Comparison of ENCODE assay signal across 11 cellular contexts in the genomic region with DNA sequence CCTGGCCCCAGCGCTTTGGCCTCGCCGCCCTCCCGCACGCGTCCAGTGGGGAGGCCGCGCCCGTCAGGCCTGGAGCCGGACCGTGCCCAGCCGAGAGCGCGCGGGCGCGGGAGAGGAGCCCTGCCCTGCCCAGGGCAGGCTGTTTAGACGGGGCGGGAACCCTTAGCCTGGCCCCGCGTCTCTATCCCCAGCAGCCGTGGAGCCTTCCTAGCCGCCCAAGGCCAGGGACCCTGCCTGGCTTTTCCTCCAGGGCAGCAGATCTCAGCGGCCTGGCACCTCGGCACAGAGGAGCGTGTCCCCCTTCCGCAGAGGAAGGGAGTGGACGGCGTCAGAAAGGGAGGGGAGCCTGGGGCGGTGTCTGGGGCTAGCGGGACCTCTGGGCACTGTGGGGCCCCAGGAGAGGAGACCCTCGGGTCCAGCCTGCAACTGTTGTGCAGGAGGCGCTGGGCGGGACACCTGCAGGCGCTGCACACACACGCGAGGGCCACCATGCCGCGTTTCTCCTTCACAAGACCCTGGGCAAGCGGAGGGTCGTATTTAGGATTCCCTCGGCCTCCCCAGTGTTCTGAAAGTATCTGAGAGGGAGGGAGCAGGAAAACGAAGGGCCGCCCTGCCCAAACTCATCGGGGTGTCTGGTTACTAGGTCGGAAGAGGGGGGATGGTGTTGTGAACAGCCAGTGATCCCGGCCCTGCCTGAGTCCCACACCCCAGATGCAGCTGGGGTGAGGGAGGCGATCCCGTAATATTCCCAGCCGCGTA. TPM values are rescaled to one million over a fixed set of nuclear protein-coding genes. Genes with fewer than 3 reads are reported as not detected.
DNase-seq lines count a peak whose midpoint lies in the region; ATAC-seq and TF ChIP-seq lines count a peak whose summit lies in the region.
"Had no signal": no experiment of that assay in that cellular context is flagged by ENCODE, and none has a peak within 500 bp of the region (broad histone marks: within the 10 kb centered on the region; RNA-seq: fewer than 3 reads in every experiment).

No MANE protein-coding gene starts in this region.

- H3K27ac ChIP-seq in CD4-positive, CD25-positive, alpha-beta regulatory T cell (ENCODE audit: insufficient read depth, low read length, poor library complexity, severe bottlenecking) = no peak overlapping the region
- H3K27ac ChIP-seq in prostate gland (no peak overlapping the region), esophagus squamous epithelium (no peak overlapping the region)

- no peak overlapping the region for H3K27ac Mint-ChIP-seq in CD4-positive, CD25-positive, alpha-beta regulatory T cell
- H3K27ac Mint-ChIP-seq: T-helper 1 cell treated with Interleukin-12 subunit alpha and Interleukin-12 subunit beta and Interleukin-4 antibody, amounts not matched to agents 30 μg/mL and 1 μg/mL, for 36 hours had no signal

- ATAC-seq in CD4-positive, CD25-positive, alpha-beta regulatory T cell (ENCODE audit: low read depth in 2 of 2) = no peak
- ATAC-seq in left cardiac atrium (peak; percentile 10 to 25), sciatic nerve (no peak)

- intact Hi-C loops in left cardiac atrium (cut with DNase I) = no loop called here
- intact Hi-C loops in prostate gland (cut with DNase I) = loop anchor here (5.0 to 10.0 kb wide), 2 partner anchors 376 to 494 kb away; no protein-coding TSS in a partner anchor
- intact Hi-C loops in esophagus squamous epithelium (cut with DNase I) = no loop called here
- intact Hi-C loops in sciatic nerve (cut with DNase I) = no loop called here

- no peaks in the 10 kb centered on the region for H3K36me3 ChIP-seq in CD4-positive, CD25-positive, alpha-beta regulatory T cell (ENCODE audit: control insufficient read depth, insufficient read depth, low read length)
- H3K36me3 ChIP-seq in NT2/D1 (ENCODE audit: insufficient read depth, insufficient read length, low read length) (no peaks in the 10 kb centered on the region), prostate gland (no peaks in the 10 kb centered on the region), esophagus squamous epithelium (no peaks in the 10 kb centered on the region)

- no peak for DNase-seq in CD4-positive, CD25-positive, alpha-beta regulatory T cell
- no peak for DNase-seq in NT2/D1 (ENCODE audit: low read depth, low spot score)
- no peak for DNase-seq in left cardiac atrium
- no peak for DNase-seq in prostate gland (ENCODE audit: low spot score)
- no peak for DNase-seq in cerebellar cortex (ENCODE audit: low spot score)
- no peak for DNase-seq in esophagus squamous epithelium (lab: John Stamatoyannopoulos, UW)
- DNase-seq in hepatic stellate cell (ENCODE audit: low spot score) = no peak
- no peak for DNase-seq in sciatic nerve (ENCODE audit: low spot score)
- DNase-seq: GDM1, KG1 had no signal

- peaks cover 57% of the 10 kb centered on the region for H3K27me3 Mint-ChIP-seq in CD4-positive, CD25-positive, alpha-beta regulatory T cell

- H3K4me3 ChIP-seq in CD4-positive, CD25-positive, alpha-beta regulatory T cell (ENCODE audit: low read depth, low read length) = no peak overlapping the region
- H3K4me3 ChIP-seq in NT2/D1 (ENCODE audit: insufficient read length, low read depth) (peak overlapping the region; percentile 39), prostate gland (peak overlapping the region; percentile 12 to 28), esophagus squamous epithelium (peak overlapping the region in 2 of 4 donors; percentile 31 to 61)

- peaks cover 0 to 3% (median 0%) of the 10 kb centered on the region in 7 donors for H3K9me3 Mint-ChIP-seq in CD4-positive, CD25-positive, alpha-beta regulatory T cell
- H3K9me3 Mint-ChIP-seq: T-helper 1 cell treated with Interleukin-12 subunit alpha and Interleukin-12 subunit beta and Interleukin-4 antibody, amounts not matched to agents 30 μg/mL and 1 μg/mL, for 36 hours had no signal

- 11% methylated on average over 35 of the region's 51 CpGs for WGBS in prostate gland
- 23 to 30% methylated on average over 6 to 7 of the region's 51 CpGs for WGBS in esophagus squamous epithelium, 2 donors

- H3K36me3 Mint-ChIP-seq in CD4-positive, CD25-positive, alpha-beta regulatory T cell = no peaks in the 10 kb centered on the region

- H3K4me1 Mint-ChIP-seq in CD4-positive, CD25-positive, alpha-beta regulatory T cell = peaks cover 0 to 22% (median 8%) of the 10 kb centered on the region in 4 donors

- no peaks in the 10 kb centered on the region for H3K9me3 ChIP-seq in CD4-positive, CD25-positive, alpha-beta regulatory T cell (ENCODE audit: control insufficient read depth in 2 of 2, low read length in 2 of 2)
- H3K9me3 ChIP-seq in NT2/D1 (ENCODE audit: insufficient read depth, low read length) = no peaks in the 10 kb centered on the region
- no peaks in the 10 kb centered on the region for H3K9me3 ChIP-seq in prostate gland
- H3K9me3 ChIP-seq in esophagus squamous epithelium = no peaks in the 10 kb centered on the region

- TF ChIP-seq POLR2A in prostate gland (IDR thresholded peaks at IDR 0.05) = no peak
- TF ChIP-seq POLR2A in esophagus squamous epithelium (IDR thresholded peaks at IDR 0.05) = no peak

- peaks cover 12% of the 10 kb centered on the region for H3K27me3 ChIP-seq in CD4-positive, CD25-positive, alpha-beta regulatory T cell (ENCODE audit: control insufficient read depth, insufficient read depth, low read length)
- H3K27me3 ChIP-seq in NT2/D1 (ENCODE audit: insufficient read depth, insufficient read length) = peaks cover 94% of the 10 kb centered on the region
- H3K27me3 ChIP-seq in prostate gland (replicated peaks; ENCODE audit: insufficient read depth) = peaks cover 42% of the 10 kb centered on the region
- peaks cover 40 to 100% (median 46%) of the 10 kb centered on the region in 4 donors for H3K27me3 ChIP-seq in esophagus squamous epithelium

- peaks cover 44% of the 10 kb centered on the region for H3K4me1 ChIP-seq in CD4-positive, CD25-positive, alpha-beta regulatory T cell (ENCODE audit: control insufficient read depth, insufficient read depth, low read length, poor library complexity, severe bottlenecking)
- peaks cover 30% of the 10 kb centered on the region for H3K4me1 ChIP-seq in NT2/D1 (ENCODE audit: insufficient read depth, insufficient read length)
- H3K4me1 ChIP-seq in prostate gland (replicated peaks) = peaks cover 37% of the 10 kb centered on the region
- H3K4me1 ChIP-seq in esophagus squamous epithelium = peaks cover 27 to 53% (median 43%) of the 10 kb centered on the region in 3 donors

- peak overlapping the region; percentile 67 for H3K9ac ChIP-seq in NT2/D1 (ENCODE audit: insufficient read length, low read depth)

- H3K4me3 Mint-ChIP-seq in CD4-positive, CD25-positive, alpha-beta regulatory T cell = peak overlapping the region in 3 of 4 donors; percentile 57 to 72 (median 70)

- TF ChIP-seq CTCF in prostate gland (IDR thresholded peaks at IDR 0.05) (no peak), esophagus squamous epithelium (IDR thresholded peaks at IDR 0.05) (no peak)

RNA-seq across cellular contexts. Expression of gene NPTX1, which starts 2.3 kb away (rescaled TPM):
- 0.07 TPM for total RNA-seq in CD4-positive, CD25-positive, alpha-beta regulatory T cell
- under 1 TPM in 1 of 4 donors, not detected in 3; 0.22 TPM for polyA plus RNA-seq in CD4-positive, CD25-positive, alpha-beta regulatory T cell
- total RNA-seq in left cardiac atrium (not detected), prostate gland (under 1 TPM; 0.34 to 0.73 TPM), esophagus squamous epithelium (under 1 TPM in 2 of 4 donors, not detected in 2; under 0.01 to 0.15 TPM), sciatic nerve (0.53 TPM)

Comparison
In these comparisons a context has a peak if more than half of its experiments do, and no peak if none do; other contexts are left out.
1. ATAC-seq: peak in left cardiac atrium (2 of 2); none in CD4-positive, CD25-positive, alpha-beta regulatory T cell (0 of 2) and sciatic nerve (single experiment).